ENCODE assay signal across 13 cellular contexts in genomic region chr5:158390556-158390955, GRCh38.
DNase-seq lines count a peak whose midpoint lies in the region; ATAC-seq, FAIRE-seq and TF ChIP-seq lines count a peak whose summit lies in the region.
"Had no signal": no experiment of that assay in that cellular context is flagged by ENCODE, and none has a peak within 500 bp of the region (broad histone marks: within the 10 kb centered on the region; RNA-seq: fewer than 3 reads in every experiment).

No MANE protein-coding gene starts in this region.

- no peaks in the 10 kb centered on the region for H3K36me3 Mint-ChIP-seq in WTC11

- H3K9ac ChIP-seq in keratinocyte (ENCODE audit: control insufficient read depth, extremely low read depth, insufficient read depth, low read length), result no peak overlapping the region

- POLR2A ChIA-PET in WTC11 (lab: Charles Lee), result no interaction called here

- H3K4me1 ChIP-seq in RWPE2 (ENCODE audit: insufficient read depth, poor library complexity, severe bottlenecking) (peaks cover 19% of the 10 kb centered on the region), keratinocyte (ENCODE audit: control insufficient read depth, extremely low read depth, insufficient read depth, low read length) (peaks cover 3% of the 10 kb centered on the region)
- H3K4me1 ChIP-seq: upper lobe of right lung had no signal

- dilution Hi-C loops in keratinocyte (cut with MboI; ENCODE audit: extremely low pct_ligation_motif_present, low sequenced_read_pairs), result no loop called here

- H3K27me3 Mint-ChIP-seq in WTC11 (ENCODE audit: low read depth), result no peaks in the 10 kb centered on the region
- H3K27me3 Mint-ChIP-seq: dendritic cell treated with granulocyte-macrophage colony-stimulating factor and Interleukin-4, amounts not matched to agents 40 ng/mL and 50 ng/mL, for 4 days had no signal

- TF ChIP-seq CTCF in RWPE2 (IDR thresholded peaks at IDR 0.05; ENCODE audit: poor library complexity, severe bottlenecking), result no peak
- TF ChIP-seq CTCF in keratinocyte (optimal IDR thresholded peaks at IDR 0.05 in 1 of 3, IDR thresholded peaks at IDR 0.05 in 1 of 3, conservative IDR thresholded peaks at IDR 0.05 in 1 of 3; ENCODE audit: extremely low read depth in 1 of 3, insufficient read depth in 2 of 3, low read length in 3 of 3), result no peak
- TF ChIP-seq CTCF in WTC11 (IDR thresholded peaks at IDR 0.05), result no peak

- no peaks in the 10 kb centered on the region for H3K79me2 ChIP-seq in keratinocyte (ENCODE audit: control insufficient read depth, insufficient read depth, low read length)

- peak; percentile 66 for FAIRE-seq in keratinocyte (lab: Jason Lieb, UNC)

- peaks cover 7% of the 10 kb centered on the region for H3K9me3 Mint-ChIP-seq in WTC11

- H3K27ac ChIP-seq in RWPE2 (ENCODE audit: poor library complexity, severe bottlenecking), result peak overlapping the region; percentile 53
- H3K27ac ChIP-seq in keratinocyte (ENCODE audit: control insufficient read depth, insufficient read depth, low read length), result no peak overlapping the region
- H3K27ac ChIP-seq: upper lobe of right lung had no signal

- no peak overlapping the region for H3K4me3 Mint-ChIP-seq in WTC11
- H3K4me3 Mint-ChIP-seq: activated T-helper 1 cell treated with anti-CD3 and anti-CD28 coated beads, Interleukin-12 subunit alpha, Interleukin-12 subunit beta, Interleukin-2, Interleukin-4 antibody, amounts not matched to agents 30 ng/mL and 10 ng/mL and 1 ng/mL, durations not matched to agents 14 hours and 24 hours and 36 hours; dendritic cell treated with granulocyte-macrophage colony-stimulating factor and Interleukin-4, amounts not matched to agents 40 ng/mL and 50 ng/mL, for 4 days had no signal

- H3K9me3 ChIP-seq in RWPE2 (ENCODE audit: severe bottlenecking), result no peaks in the 10 kb centered on the region
- H3K9me3 ChIP-seq in keratinocyte (ENCODE audit: control insufficient read depth, low read depth, low read length), result no peaks in the 10 kb centered on the region
- H3K9me3 ChIP-seq: upper lobe of right lung had no signal

- CTCF ChIA-PET in WTC11 (lab: Charles Lee), result no interaction called here

- H3K27ac Mint-ChIP-seq in WTC11, result no peak overlapping the region
- H3K27ac Mint-ChIP-seq: activated T-helper 1 cell treated with anti-CD3 and anti-CD28 coated beads, Interleukin-12 subunit alpha, Interleukin-12 subunit beta, Interleukin-2, Interleukin-4 antibody, amounts not matched to agents 30 ng/mL and 10 ng/mL and 1 ng/mL, durations not matched to agents 14 hours and 24 hours and 36 hours; dendritic cell treated with granulocyte-macrophage colony-stimulating factor and Interleukin-4, amounts not matched to agents 40 ng/mL and 50 ng/mL, for 4 days had no signal

- H4K20me1 ChIP-seq in keratinocyte (ENCODE audit: control insufficient read depth, extremely low read depth, insufficient read depth, low read length), result no peaks in the 10 kb centered on the region

- H3K4me3 ChIP-seq in RWPE2 (ENCODE audit: severe bottlenecking), result no peak overlapping the region
- H3K4me3 ChIP-seq in keratinocyte (ENCODE audit: control insufficient read depth in 2 of 3, extremely low read depth in 1 of 3, insufficient read depth in 2 of 3, low read depth in 1 of 3, low read length in 3 of 3), result no peak overlapping the region
- H3K4me3 ChIP-seq: upper lobe of right lung had no signal

- H3K36me3 ChIP-seq in RWPE2 (ENCODE audit: low read depth), result no peaks in the 10 kb centered on the region
- no peaks in the 10 kb centered on the region for H3K36me3 ChIP-seq in keratinocyte (ENCODE audit: control insufficient read depth in 2 of 2, extremely low read depth in 1 of 2, insufficient read depth in 2 of 2, low read length in 2 of 2)
- H3K36me3 ChIP-seq: upper lobe of right lung had no signal

- DNase-seq in RWPE2 (ENCODE audit: low spot score) (no peak), keratinocyte (ENCODE audit: low read depth, low spot score) (no peak), WTC11 (ENCODE audit: low spot score) (no peak)
- no peak for DNase-seq in activated CD4-positive, alpha-beta T cell treated with anti-CD3 and anti-CD28 coated beads, Interleukin-2, amount 50 U/mL, for 4 hours
- DNase-seq in NK-92 treated with Interleukin-12 subunit alpha and Interleukin-12 subunit beta, amount 100 ng/mL, for 24 hours (lab: John Stamatoyannopoulos, UW), result no peak
- DNase-seq: Karpas-422, nucleus accumbens, upper lobe of right lung had no signal

- no peak overlapping the region for H3K4me2 ChIP-seq in keratinocyte (ENCODE audit: control insufficient read depth, extremely low read depth, insufficient read depth, low read depth, low read length)

- H3K9me1 ChIP-seq in keratinocyte (ENCODE audit: control insufficient read depth, extremely low read depth, insufficient read depth, low read length), result no peaks in the 10 kb centered on the region

- H3K27me3 ChIP-seq in RWPE2 (ENCODE audit: insufficient read depth, poor library complexity, severe bottlenecking) (no peaks in the 10 kb centered on the region), keratinocyte (ENCODE audit: control insufficient read depth, extremely low read depth, insufficient read depth, low read length) (no peaks in the 10 kb centered on the region)
- H3K27me3 ChIP-seq: upper lobe of right lung had no signal

- H3K4me1 Mint-ChIP-seq in WTC11, result no peaks in the 10 kb centered on the region

- no peak overlapping the region for H2AFZ ChIP-seq in keratinocyte (ENCODE audit: control insufficient read depth, low read length)

- peak; percentile 71 for ATAC-seq in GM18502 (IDR thresholded peaks at IDR 0.05; ENCODE audit: poor library complexity, unreplicated experiment)
- peak; percentile 70 for ATAC-seq in HG02973 (IDR thresholded peaks at IDR 0.05; ENCODE audit: unreplicated experiment)
- peak; percentile 93 for ATAC-seq in RWPE2 (ENCODE audit: low read depth)
- no peak for ATAC-seq in HG03457 (IDR thresholded peaks at IDR 0.05; ENCODE audit: unreplicated experiment)
- no peak for ATAC-seq in WTC11
- ATAC-seq: upper lobe of right lung had no signal

TF ChIP-seq in WTC11, 78 proteins besides CTCF, POLR2A, EP300 and RAD21:
- TF ChIP-seq MXD4 (CRISPR knock-in tag; IDR thresholded peaks at IDR 0.05; ENCODE audit: borderline replicate concordance), result no peak
- no peak for TF ChIP-seq ARID4B (CRISPR knock-in tag; IDR thresholded peaks at IDR 0.05; ENCODE audit: borderline replicate concordance)
- TF ChIP-seq ZNF121 (CRISPR knock-in tag; IDR thresholded peaks at IDR 0.05), result no peak
- TF ChIP-seq FOXP1 (CRISPR knock-in tag; IDR thresholded peaks at IDR 0.05; ENCODE audit: borderline replicate concordance), result no peak
- TF ChIP-seq ATF1 (CRISPR knock-in tag; IDR thresholded peaks at IDR 0.05), result no peak
- no peak for TF ChIP-seq ZBTB21 (CRISPR knock-in tag; IDR thresholded peaks at IDR 0.05; ENCODE audit: borderline replicate concordance)
- no peak for TF ChIP-seq AR (CRISPR knock-in tag; IDR thresholded peaks at IDR 0.05)

Comparison
In these comparisons a context has a peak if more than half of its experiments do, and no peak if none do; other contexts are left out.
1. ATAC-seq: peak in GM18502 (single experiment), HG02973 (single experiment) and RWPE2 (single experiment); none in HG03457 (single experiment) and WTC11 (single experiment).